Comparison of ENCODE assay signal across 9 cellular contexts in genomic region chr4:88696620-88697019, GRCh38. TPM values are rescaled to one million over a fixed set of nuclear protein-coding genes. Genes with fewer than 3 reads are reported as not detected.
DNase-seq lines count a peak whose midpoint lies in the region; ATAC-seq and TF ChIP-seq lines count a peak whose summit lies in the region.
"Had no signal": no experiment of that assay in that cellular context is flagged by ENCODE, and none has a peak within 500 bp of the region (broad histone marks: within the 10 kb centered on the region; RNA-seq: fewer than 3 reads in every experiment).

No MANE protein-coding gene starts in this region.

- H3K79me2 ChIP-seq in PC-9 (ENCODE audit: low read depth) = no peaks in the 10 kb centered on the region

- H3K9me3 Mint-ChIP-seq in CD4-positive, CD25-positive, alpha-beta regulatory T cell = no peaks in the 10 kb centered on the region
- no peaks in the 10 kb centered on the region for H3K9me3 Mint-ChIP-seq in endodermal cell

- peak in 1 of 3 donors; percentile 6 for DNase-seq in CD4-positive, CD25-positive, alpha-beta regulatory T cell
- DNase-seq in PC-9 (no peak), endodermal cell (no peak), omental fat pad (ENCODE audit: low spot score) (no peak), NCI-H187 treated with DMSO at 0.1 percent for 48 hours (lab: John Stamatoyannopoulos, UW) (no peak), T1000 (lab: John Stamatoyannopoulos, UW) (no peak)
- no peak for DNase-seq in stimulated activated CD4-positive, alpha-beta T cell treated with anti-CD3 and anti-CD28 coated beads, Interleukin-12 subunit alpha, Interleukin-12 subunit beta, amount 100 ng/mL, for 4 hours
- DNase-seq: NCI-H1436 treated with DMSO at 0.1 percent for 48 hours had no signal

- H3K4me3 Mint-ChIP-seq in CD4-positive, CD25-positive, alpha-beta regulatory T cell = peak overlapping the region; percentile 88 to 95 (median 90)
- H3K4me3 Mint-ChIP-seq in endodermal cell = peak overlapping the region; percentile 71

- H3K27ac Mint-ChIP-seq in CD4-positive, CD25-positive, alpha-beta regulatory T cell = peak overlapping the region in 2 of 3 donors; percentile 93
- H3K27ac Mint-ChIP-seq in endodermal cell = no peak overlapping the region

- H3K36me3 ChIP-seq in CD4-positive, CD25-positive, alpha-beta regulatory T cell (ENCODE audit: control insufficient read depth, insufficient read depth, low read length) = peaks cover 20% of the 10 kb centered on the region
- H3K36me3 ChIP-seq in PC-9 (ENCODE audit: low read depth) (no peaks in the 10 kb centered on the region), endodermal cell (ENCODE audit: control insufficient read depth, insufficient read depth, low read length) (no peaks in the 10 kb centered on the region)

- peak overlapping the region; percentile 79 for H3K4me3 ChIP-seq in CD4-positive, CD25-positive, alpha-beta regulatory T cell (ENCODE audit: low read depth, low read length)
- H3K4me3 ChIP-seq in PC-9 = no peak overlapping the region
- H3K4me3 ChIP-seq in endodermal cell (ENCODE audit: low read length) = peak overlapping the region; percentile 80

- CTCF ChIA-PET in PC-9 (lab: Charles Lee) = no interaction called here

- peaks cover 11 to 24% (median 20%) of the 10 kb centered on the region in 4 donors for H3K4me1 Mint-ChIP-seq in CD4-positive, CD25-positive, alpha-beta regulatory T cell
- peaks cover 4% of the 10 kb centered on the region for H3K4me1 Mint-ChIP-seq in endodermal cell

- no peaks in the 10 kb centered on the region for H3K9me3 ChIP-seq in CD4-positive, CD25-positive, alpha-beta regulatory T cell (ENCODE audit: control insufficient read depth in 2 of 2, low read length in 2 of 2)
- H3K9me3 ChIP-seq in PC-9 (ENCODE audit: insufficient read depth, low read depth) = no peaks in the 10 kb centered on the region
- H3K9me3 ChIP-seq in endodermal cell (ENCODE audit: control insufficient read depth, low read length) = no peaks in the 10 kb centered on the region

- no peaks in the 10 kb centered on the region for H3K9me2 ChIP-seq in PC-9 (ENCODE audit: insufficient read depth)

- peaks cover 19% of the 10 kb centered on the region for H3K36me3 Mint-ChIP-seq in CD4-positive, CD25-positive, alpha-beta regulatory T cell
- no peaks in the 10 kb centered on the region for H3K36me3 Mint-ChIP-seq in endodermal cell (ENCODE audit: low read depth)

- H3K27ac ChIP-seq in CD4-positive, CD25-positive, alpha-beta regulatory T cell (ENCODE audit: insufficient read depth, low read length, poor library complexity, severe bottlenecking) = peak overlapping the region; percentile 74
- no peak overlapping the region for H3K27ac ChIP-seq in PC-9
- no peak overlapping the region for H3K27ac ChIP-seq in endodermal cell (ENCODE audit: low read depth, low read length)

- ATAC-seq in CD4-positive, CD25-positive, alpha-beta regulatory T cell (ENCODE audit: low read depth in 2 of 2) = no peak
- peak; percentile 40 for ATAC-seq in omental fat pad (ENCODE audit: low FRiP score)
- ATAC-seq in GM21786 (IDR thresholded peaks at IDR 0.05; ENCODE audit: unreplicated experiment) = no peak

- H3K27me3 ChIP-seq in CD4-positive, CD25-positive, alpha-beta regulatory T cell (ENCODE audit: control insufficient read depth, insufficient read depth, low read length) = no peaks in the 10 kb centered on the region
- H3K27me3 ChIP-seq in PC-9 (ENCODE audit: insufficient read depth, low read depth) (no peaks in the 10 kb centered on the region), endodermal cell (ENCODE audit: control insufficient read depth, insufficient read depth, low read length, poor library complexity, severe bottlenecking) (no peaks in the 10 kb centered on the region)

- H3K9ac ChIP-seq in endodermal cell (ENCODE audit: extremely low read depth, low read length, poor library complexity, severe bottlenecking) = no peak overlapping the region

- BruUV-seq in PC-9 (replicated peaks; lab: Mats Ljungman, UMichigan) = no TSS peak

- TF ChIP-seq CTCF in PC-9 (conservative IDR thresholded peaks at IDR 0.05) (no peak), endodermal cell (conservative IDR thresholded peaks at IDR 0.05) (no peak), omental fat pad (IDR thresholded peaks at IDR 0.05) (no peak)

- H3F3A ChIP-seq in PC-9 (ENCODE audit: insufficient read depth, low read depth) = no peaks in the 10 kb centered on the region

- H2AFZ ChIP-seq in PC-9 = no peak overlapping the region

- no peaks in the 10 kb centered on the region for H4K20me1 ChIP-seq in PC-9 (ENCODE audit: insufficient read depth)

- 82 to 94% methylated on average over 7 of the region's 7 CpGs for WGBS in endodermal cell (ENCODE audit: insufficient coverage in 1 of 2, insufficient read length in 1 of 2), 2 experiments

- peaks cover 9% of the 10 kb centered on the region for H3K4me1 ChIP-seq in CD4-positive, CD25-positive, alpha-beta regulatory T cell (ENCODE audit: control insufficient read depth, insufficient read depth, low read length, poor library complexity, severe bottlenecking)
- H3K4me1 ChIP-seq in PC-9 (replicated peaks; ENCODE audit: insufficient read depth) = no peaks in the 10 kb centered on the region
- peaks cover 2% of the 10 kb centered on the region for H3K4me1 ChIP-seq in endodermal cell (ENCODE audit: control insufficient read depth, insufficient read depth, low read length)

- intact Hi-C loops in PC-9 (cut with micrococcal nuclease; ENCODE audit: unreplicated experiment) = no loop called here

- peak overlapping the region; percentile 67; the same call in 1 of the 2 replicates for H3K4me2 ChIP-seq in PC-9

- POLR2A ChIA-PET in PC-9 (lab: Charles Lee; ENCODE audit: unreplicated experiment) = interaction anchor here (0.7 kb wide), 1 partner anchor 49 kb away, joined by 3 read pairs; no protein-coding TSS in a partner anchor

- H3K27me3 Mint-ChIP-seq in CD4-positive, CD25-positive, alpha-beta regulatory T cell = no peaks in the 10 kb centered on the region
- H3K27me3 Mint-ChIP-seq in endodermal cell (ENCODE audit: insufficient read depth) = no peaks in the 10 kb centered on the region

RNA-seq across cellular contexts. Expression of gene NAP1L5, which starts 1.0 kb away (rescaled TPM):
- 9.0 TPM for total RNA-seq in CD4-positive, CD25-positive, alpha-beta regulatory T cell
- polyA plus RNA-seq in CD4-positive, CD25-positive, alpha-beta regulatory T cell = 1 to 10 TPM; 1.8 to 3.4 (median 2.3) TPM
- total RNA-seq in PC-9 (2021) (0.28 and 0.37 TPM in 2 replicates), endodermal cell (1 to 10 TPM; 1.2 to 1.5 TPM), omental fat pad (10 to 100 TPM in 1 of 4 donors, 1 to 10 TPM in 3; 6.8 to 13.7 (median 8.3) TPM)
- 9.2 TPM for polyA plus RNA-seq in endodermal cell (2013, experiment 1 of 2)
- 8.8 TPM for polyA plus RNA-seq in endodermal cell (2013, experiment 2 of 2)
